ENCODE assay signal across 8 cellular contexts in genomic region chr2:197310940-197311485, GRCh38. TPM values are rescaled to one million over a fixed set of nuclear protein-coding genes. Genes with fewer than 3 reads are reported as not detected.
A peak's percentile ranks its signal among the peaks of the same experiment; 100 is the strongest.
DNase-seq lines count a peak whose midpoint lies in the region; ATAC-seq and TF ChIP-seq lines count a peak whose summit lies in the region.

No MANE protein-coding gene starts in this region.

- 1 to 3% methylated on average over 28 to 31 of the region's 31 CpGs for WGBS in lung, 2 donors
- WGBS in aorta, 2 donors: 1 to 2% methylated on average over 22 to 31 of the region's 31 CpGs

- H3K4me1 ChIP-seq in left ventricle myocardium inferior (peaks cover 45% of the 10 kb centered on the region), lung (ENCODE audit: control insufficient read depth in 2 of 2, insufficient read depth in 2 of 2, low read length in 2 of 2) (peaks cover 6 to 16% of the 10 kb centered on the region in 2 donors), aorta (ENCODE audit: control insufficient read depth in 1 of 2, insufficient read depth in 2 of 2, low read length in 2 of 2) (peaks cover under 1 to 7% of the 10 kb centered on the region in 2 donors)

- H3K27me3 ChIP-seq in left ventricle myocardium inferior (ENCODE audit: low read depth) (peaks cover 2% of the 10 kb centered on the region), lung (ENCODE audit: control insufficient read depth, insufficient read depth) (no peaks in the 10 kb centered on the region), aorta (ENCODE audit: control insufficient read depth in 1 of 2, insufficient read depth in 2 of 2, low read length in 1 of 2) (no peaks in the 10 kb centered on the region)

- peak overlapping the region; percentile 83 for H3K27ac ChIP-seq in left ventricle myocardium inferior (replicated peaks)
- peak overlapping the region; percentile 13 for H3K27ac ChIP-seq in angular gyrus (ENCODE audit: low read depth, low read length)
- H3K27ac ChIP-seq in lung (ENCODE audit: low read depth in 1 of 2, low read length in 1 of 2): peak overlapping the region; percentile 36 to 62
- H3K27ac ChIP-seq in aorta (ENCODE audit: low read depth in 1 of 2, low read length in 2 of 2): peak overlapping the region in 1 of 2 donors; percentile 86

- intact Hi-C loops in left ventricle myocardium inferior (cut with micrococcal nuclease) (loop anchor here (10.0 kb wide), 1 partner anchor 196 kb away; no protein-coding TSS in a partner anchor), left cardiac atrium (cut with DNase I) (loop anchor here (1.0 to 5.0 kb wide), 4 partner anchors 120 to 199 kb away; no protein-coding TSS in a partner anchor), aorta (cut with DNase I) (loop anchor here (2.0 to 10.0 kb wide), 3 partner anchors 120 to 296 kb away; no protein-coding TSS in a partner anchor)

- H3K4me3 ChIP-seq in left ventricle myocardium inferior (peak overlapping the region; percentile 80), lung (peak overlapping the region; percentile 56), aorta (ENCODE audit: low read length in 2 of 2) (peak overlapping the region; percentile 78 to 97)

- H3K36me3 ChIP-seq in left ventricle myocardium inferior (no peaks in the 10 kb centered on the region), lung (ENCODE audit: control insufficient read depth in 2 of 2, insufficient read depth in 2 of 2, low read length in 2 of 2) (no peaks in the 10 kb centered on the region), aorta (ENCODE audit: control insufficient read depth in 1 of 2, insufficient read depth in 2 of 2, low read length in 1 of 2) (no peaks in the 10 kb centered on the region)

- DNase-seq in left ventricle myocardium inferior (no peak), left cardiac atrium (no peak), lung (ENCODE audit: low spot score) (no peak), aorta (no peak), DMS153 treated with DMSO at 0.1 percent for 48 hours (lab: John Stamatoyannopoulos, UW; ENCODE audit: unreplicated experiment) (no peak), DMS153 (lab: John Stamatoyannopoulos, UW) (no peak), NCI-H1694 (lab: John Stamatoyannopoulos, UW) (no peak)

- no peaks in the 10 kb centered on the region for H3K9me3 ChIP-seq in left ventricle myocardium inferior (replicated peaks)
- H3K9me3 ChIP-seq in lung (ENCODE audit: control insufficient read depth in 2 of 2, insufficient read depth in 1 of 2, low read length in 1 of 2): no peaks in the 10 kb centered on the region
- H3K9me3 ChIP-seq in aorta (ENCODE audit: control insufficient read depth, low read length): no peaks in the 10 kb centered on the region

- TF ChIP-seq CTCF in left ventricle myocardium inferior (IDR thresholded peaks at IDR 0.05; ENCODE audit: borderline replicate concordance): no peak
- no peak for TF ChIP-seq CTCF in lung (IDR thresholded peaks at IDR 0.05; ENCODE audit: control extremely low read depth, extremely low read depth)

- ATAC-seq in left cardiac atrium (no peak), lung (ENCODE audit: insufficient read depth, low FRiP score) (no peak), aorta (ENCODE audit: low FRiP score) (no peak)

RNA-seq across cellular contexts. Expression of gene ANKRD44, which starts 0.4 kb away (rescaled TPM):
- total RNA-seq in left ventricle myocardium inferior (7.1 TPM), left cardiac atrium (10 to 100 TPM; 10.2 to 16.8 TPM), lung (10 to 100 TPM; 32.4 to 73.8 TPM), aorta (10 to 100 TPM; 53.3 to 62.6 TPM)
- polyA plus RNA-seq in lung (1 to 10 TPM; 7.1 to 8.1 TPM), aorta (10 to 100 TPM in 1 of 2 donors, 1 to 10 TPM in 1; 4.5 to 14.4 TPM)
